ENCODE assay signal across 12 cellular contexts in the genomic region with DNA sequence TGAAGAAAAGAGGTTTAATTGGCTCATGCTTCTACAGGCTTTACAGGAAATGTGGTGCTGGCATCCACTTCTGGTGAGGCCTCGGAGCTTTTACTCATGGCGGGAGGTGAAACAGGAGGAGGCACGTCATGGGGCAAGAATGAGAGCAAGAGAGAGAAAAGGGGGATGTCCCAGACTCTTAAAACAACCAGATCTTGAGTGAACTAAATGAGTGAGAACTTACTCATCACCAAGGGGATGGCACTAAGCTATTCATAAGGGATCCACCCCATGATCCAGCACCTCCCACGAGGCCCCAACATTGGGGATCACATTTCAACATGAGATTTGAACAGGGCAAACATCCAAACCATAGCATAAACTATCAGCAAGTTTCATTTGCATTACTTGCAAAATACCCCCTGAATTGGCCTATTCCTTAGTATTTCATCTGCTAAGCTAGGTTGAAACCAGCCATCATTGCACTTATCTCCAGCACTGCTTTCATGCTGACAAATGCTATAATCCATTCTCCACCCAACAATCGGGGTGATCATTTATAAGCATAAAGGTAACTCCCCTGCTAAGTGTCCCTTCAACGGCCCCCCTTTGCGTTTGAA.
DNase-seq lines count a peak whose midpoint lies in the region; FAIRE-seq and TF ChIP-seq lines count a peak whose summit lies in the region.
"Had no signal": no experiment of that assay in that cellular context is flagged by ENCODE, and none has a peak within 500 bp of the region (broad histone marks: within the 10 kb centered on the region; RNA-seq: fewer than 3 reads in every experiment).

No MANE protein-coding gene starts in this region.

- FAIRE-seq in small intestine (lab: Jason Lieb, UNC): no peak
- FAIRE-seq: GM18507, H1 had no signal

- no peaks in the 10 kb centered on the region for H3K79me1 ChIP-seq in neuronal stem cell (ENCODE audit: low read depth, low read length)

- H3K27me3 ChIP-seq in neuronal stem cell (ENCODE audit: control insufficient read depth in 3 of 3, insufficient read depth in 3 of 3, low read depth in 1 of 3, low read length in 3 of 3) (no peaks in the 10 kb centered on the region), small intestine (ENCODE audit: control insufficient read depth in 2 of 2, insufficient read depth in 2 of 2, low read length in 2 of 2) (no peaks in the 10 kb centered on the region)

- no peak overlapping the region for H2AK5ac ChIP-seq in neuronal stem cell (ENCODE audit: low read depth, low read length)

- peak in 2 of 3 donors; percentile 1 to 10 for DNase-seq in stimulated activated CD4-positive, alpha-beta T cell treated with anti-CD3 and anti-CD28 coated beads, Interleukin-12 subunit alpha, Interleukin-12 subunit beta, amount 100 ng/mL, for 48 hours (ENCODE audit: low read depth in 2 of 3, low spot score in 1 of 3)
- DNase-seq in stimulated activated CD4-positive, alpha-beta T cell treated with anti-CD3 and anti-CD28 coated beads, Interleukin-4, amount 100 ng/mL, for 1 hour: no peak
- DNase-seq in RKO (ENCODE audit: low spot score) (peak; percentile 51), fibroblast of the aortic adventitia (ENCODE audit: low read depth) (peak; percentile 87), T-helper 9 cell (no peak), neuronal stem cell (ENCODE audit: low spot score) (no peak), small intestine (no peak), superior temporal gyrus (ENCODE audit: extremely low spot score) (no peak)
- DNase-seq: activated CD8-positive, alpha-beta memory T cell treated with anti-CD3 and anti-CD28 coated beads, Interleukin-2, amount 50 U/mL, for 4 hours; CD4-positive, alpha-beta memory T cell had no signal

- H2BK12ac ChIP-seq in neuronal stem cell (ENCODE audit: low read length): no peak overlapping the region

- no peak overlapping the region for H2BK120ac ChIP-seq in neuronal stem cell (ENCODE audit: low read depth, low read length)

- H3K27ac ChIP-seq in neuronal stem cell (replicated peaks; ENCODE audit: low read length) (no peak overlapping the region), small intestine (ENCODE audit: low read depth in 1 of 2, low read length in 1 of 2) (no peak overlapping the region)

- no peak for TF ChIP-seq CTCF in fibroblast of the aortic adventitia (IDR thresholded peaks at IDR 0.05; ENCODE audit: insufficient read depth, low read length)

- H3K4me1 ChIP-seq in neuronal stem cell (ENCODE audit: control insufficient read depth in 2 of 2, insufficient read depth in 1 of 2, low read depth in 1 of 2, low read length in 2 of 2) (peaks cover 0 to 7% of the 10 kb centered on the region in 2 donors), small intestine (ENCODE audit: control insufficient read depth in 2 of 2, insufficient read depth in 1 of 2, low read depth in 1 of 2, low read length in 1 of 2) (no peaks in the 10 kb centered on the region)

- no peaks in the 10 kb centered on the region for H3K36me3 ChIP-seq in neuronal stem cell (replicated peaks in 1 of 2; ENCODE audit: control insufficient read depth in 2 of 2, insufficient read depth in 2 of 2, low read length in 2 of 2)
- no peaks in the 10 kb centered on the region for H3K36me3 ChIP-seq in small intestine (ENCODE audit: control insufficient read depth in 2 of 2, insufficient read depth in 2 of 2, low read length in 2 of 2)

- no peak overlapping the region for H4K8ac ChIP-seq in neuronal stem cell (ENCODE audit: low read depth, low read length)

- no peak overlapping the region for H2BK15ac ChIP-seq in neuronal stem cell (ENCODE audit: low read length)

- H3K9me3 ChIP-seq in neuronal stem cell (replicated peaks in 1 of 2; ENCODE audit: control insufficient read depth in 2 of 2, insufficient read depth in 1 of 2, low read depth in 1 of 2, low read length in 2 of 2): no peaks in the 10 kb centered on the region
- H3K9me3 ChIP-seq in small intestine (ENCODE audit: control insufficient read depth, low read depth): no peaks in the 10 kb centered on the region

- no peak overlapping the region for H3K9ac ChIP-seq in neuronal stem cell (ENCODE audit: low read depth, low read length, poor library complexity)

- no peak overlapping the region for H2AFZ ChIP-seq in neuronal stem cell (ENCODE audit: low read length)

- H3K4ac ChIP-seq in neuronal stem cell (ENCODE audit: low read length): no peak overlapping the region

- no peak overlapping the region for H3K18ac ChIP-seq in neuronal stem cell (ENCODE audit: low read length)

- H2BK5ac ChIP-seq in neuronal stem cell (ENCODE audit: low read length): no peak overlapping the region

- no peak overlapping the region for H3K23ac ChIP-seq in neuronal stem cell (ENCODE audit: low read depth, low read length, poor library complexity)

- H4K91ac ChIP-seq in neuronal stem cell (ENCODE audit: low read depth, low read length, poor library complexity): no peak overlapping the region

- no peak overlapping the region for H3K4me3 ChIP-seq in fibroblast of the aortic adventitia (ENCODE audit: low read depth, low read length)
- H3K4me3 ChIP-seq in neuronal stem cell (ENCODE audit: low read length in 2 of 2): no peak overlapping the region
- H3K4me3 ChIP-seq in small intestine (ENCODE audit: low read depth in 1 of 2, low read length in 2 of 2): no peak overlapping the region

- WGBS in neuronal stem cell (ENCODE audit: extremely low coverage in 2 of 2, insufficient read length in 2 of 2, insufficient replicate concordance in 1 of 2), 2 donors: no CpG with 5 or more reads among the region's 7 CpGs
- WGBS in small intestine, 3 donors: 82 to 89% (median 83%) methylated on average over 7 of the region's 7 CpGs

- no peak overlapping the region for H3K14ac ChIP-seq in neuronal stem cell (ENCODE audit: low read length)

- H3K4me2 ChIP-seq in neuronal stem cell (ENCODE audit: insufficient read depth, low read length, poor library complexity, severe bottlenecking): no peak overlapping the region

Comparison
In these comparisons a context has a peak if more than half of its experiments do, and no peak if none do; other contexts are left out.
1. DNase-seq: peak in stimulated activated CD4-positive, alpha-beta T cell treated with anti-CD3 and anti-CD28 coated beads, Interleukin-12 subunit alpha, Interleukin-12 subunit beta, amount 100 ng/mL, for 48 hours (2 of 3), RKO (single experiment) and fibroblast of the aortic adventitia (single experiment); none in stimulated activated CD4-positive, alpha-beta T cell treated with anti-CD3 and anti-CD28 coated beads, Interleukin-4, amount 100 ng/mL, for 1 hour (single experiment), T-helper 9 cell (single experiment), neuronal stem cell (single experiment), small intestine (single experiment) and superior temporal gyrus (single experiment).